Comparison of ENCODE assay signal across 10 cellular contexts in genomic region chr7:141231018-141231792, GRCh38.
A peak's percentile ranks its signal among the peaks of the same experiment; 100 is the strongest.
DNase-seq lines count a peak whose midpoint lies in the region; ATAC-seq and TF ChIP-seq lines count a peak whose summit lies in the region.
"Had no signal": no experiment of that assay in that cellular context is flagged by ENCODE, and none has a peak within 500 bp of the region (broad histone marks: within the 10 kb centered on the region; RNA-seq: fewer than 3 reads in every experiment).

No MANE protein-coding gene starts in this region.

- intact Hi-C loops in activated CD8-positive, alpha-beta T cell treated with anti-CD3 and anti-CD28 coated beads for 36 hours (cut with micrococcal nuclease), result no loop called here

- no peak overlapping the region for H3K4me3 ChIP-seq in AG04450 (ENCODE audit: low read depth, low read length)

- H3K27ac ChIP-seq in AG04450 (ENCODE audit: low read depth, low read length), result no peak overlapping the region

- H3K27ac Mint-ChIP-seq in activated T-cell treated with anti-CD3 and anti-CD28 coated beads, Interleukin-2, amount 50 U/mL, for 24 hours, result no peak overlapping the region
- no peak overlapping the region for H3K27ac Mint-ChIP-seq in activated CD8-positive, alpha-beta T cell treated with anti-CD3 and anti-CD28 coated beads for 36 hours
- H3K27ac Mint-ChIP-seq in activated T-cell treated with anti-CD3 and anti-CD28 coated beads, Interleukin-2, amount 50 U/mL, for 72 hours, result no peak overlapping the region
- H3K27ac Mint-ChIP-seq: naive thymus-derived CD8-positive, alpha-beta T cell had no signal

- TF ChIP-seq CTCF in AG04450 (IDR thresholded peaks at IDR 0.05; ENCODE audit: low read depth, low read length), result peak; percentile 28; the same call in 1 of the 2 replicates
- no peak for TF ChIP-seq CTCF in activated CD8-positive, alpha-beta T cell treated with anti-CD3 and anti-CD28 coated beads for 36 hours (IDR thresholded peaks at IDR 0.05)

- POLR2A ChIA-PET in AG04450 (lab: Yijun Ruan, JAX), result no interaction called here
- POLR2A ChIA-PET in activated CD8-positive, alpha-beta T cell treated with anti-CD3 and anti-CD28 coated beads for 36 hours (lab: Charles Lee), result no interaction called here

- DNase-seq in AG04450 (ENCODE audit: low read depth, low spot score), result no peak
- peak; percentile 23 for DNase-seq in HCEC 1CT
- DNase-seq in SW 1271 (lab: John Stamatoyannopoulos, UW), result peak; percentile 17 to 30
- DNase-seq in hepatic stellate cell (ENCODE audit: low spot score), result peak; percentile 50
- no peak for DNase-seq in activated T-cell treated with anti-CD3 and anti-CD28 coated beads, Interleukin-2, amount 50 U/mL, for 24 hours
- DNase-seq in activated CD8-positive, alpha-beta T cell treated with anti-CD3 and anti-CD28 coated beads for 36 hours, result no peak
- no peak for DNase-seq in activated T-cell treated with anti-CD3 and anti-CD28 coated beads, Interleukin-2, amount 50 U/mL, for 72 hours
- DNase-seq in activated CD4-positive, alpha-beta T cell treated with anti-CD3 and anti-CD28 coated beads, Interleukin-2, amount 50 U/mL, for 4 hours, result no peak
- DNase-seq: activated gamma-delta T cell treated with Interleukin-2 at 50 U/mL for 16 hours; naive thymus-derived CD8-positive, alpha-beta T cell had no signal

- peaks cover 5% of the 10 kb centered on the region; the same call in 1 of the 2 replicates for H3K9me3 ChIP-seq in AG04450 (ENCODE audit: control insufficient read depth, insufficient read depth, low read length)

- no peaks in the 10 kb centered on the region for H3K36me3 Mint-ChIP-seq in activated T-cell treated with anti-CD3 and anti-CD28 coated beads, Interleukin-2, amount 50 U/mL, for 24 hours (ENCODE audit: low read depth)
- H3K36me3 Mint-ChIP-seq in activated CD8-positive, alpha-beta T cell treated with anti-CD3 and anti-CD28 coated beads for 36 hours (ENCODE audit: low read depth), result no peaks in the 10 kb centered on the region
- no peaks in the 10 kb centered on the region for H3K36me3 Mint-ChIP-seq in activated T-cell treated with anti-CD3 and anti-CD28 coated beads, Interleukin-2, amount 50 U/mL, for 72 hours (ENCODE audit: insufficient read depth in 2 of 2)
- H3K36me3 Mint-ChIP-seq: naive thymus-derived CD8-positive, alpha-beta T cell had no signal

- no peak for ATAC-seq in activated CD8-positive, alpha-beta T cell treated with anti-CD3 and anti-CD28 coated beads for 36 hours
- ATAC-seq in activated T-cell treated with anti-CD3 and anti-CD28 coated beads, Interleukin-2, amount 50 U/mL, for 72 hours (replicated peaks in 1 of 2), result no peak
- ATAC-seq: naive thymus-derived CD8-positive, alpha-beta T cell had no signal

- peaks cover 33% of the 10 kb centered on the region for H3K27me3 Mint-ChIP-seq in activated T-cell treated with anti-CD3 and anti-CD28 coated beads, Interleukin-2, amount 50 U/mL, for 24 hours
- H3K27me3 Mint-ChIP-seq in activated CD8-positive, alpha-beta T cell treated with anti-CD3 and anti-CD28 coated beads for 36 hours, result peaks cover 19% of the 10 kb centered on the region
- peaks cover 17% of the 10 kb centered on the region for H3K27me3 Mint-ChIP-seq in activated T-cell treated with anti-CD3 and anti-CD28 coated beads, Interleukin-2, amount 50 U/mL, for 72 hours (ENCODE audit: low read depth)

- no peak overlapping the region for H3K4me3 Mint-ChIP-seq in activated T-cell treated with anti-CD3 and anti-CD28 coated beads, Interleukin-2, amount 50 U/mL, for 24 hours
- H3K4me3 Mint-ChIP-seq in activated CD8-positive, alpha-beta T cell treated with anti-CD3 and anti-CD28 coated beads for 36 hours, result no peak overlapping the region
- H3K4me3 Mint-ChIP-seq in activated T-cell treated with anti-CD3 and anti-CD28 coated beads, Interleukin-2, amount 50 U/mL, for 72 hours, result no peak overlapping the region
- H3K4me3 Mint-ChIP-seq: naive thymus-derived CD8-positive, alpha-beta T cell had no signal

- no peaks in the 10 kb centered on the region for H3K4me1 Mint-ChIP-seq in activated T-cell treated with anti-CD3 and anti-CD28 coated beads, Interleukin-2, amount 50 U/mL, for 24 hours (ENCODE audit: low read depth)
- H3K4me1 Mint-ChIP-seq in activated CD8-positive, alpha-beta T cell treated with anti-CD3 and anti-CD28 coated beads for 36 hours (ENCODE audit: low read depth), result no peaks in the 10 kb centered on the region
- no peaks in the 10 kb centered on the region for H3K4me1 Mint-ChIP-seq in activated T-cell treated with anti-CD3 and anti-CD28 coated beads, Interleukin-2, amount 50 U/mL, for 72 hours (ENCODE audit: low read depth)
- H3K4me1 Mint-ChIP-seq: naive thymus-derived CD8-positive, alpha-beta T cell had no signal

- no peaks in the 10 kb centered on the region for H3K27me3 ChIP-seq in AG04450 (ENCODE audit: control insufficient read depth, insufficient read depth, low read length)

- CTCF ChIA-PET in AG04450 (lab: Charles Lee), result interaction anchor here (1.1 to 1.4 kb wide), 2 partner anchors 420 to 556 kb away, joined by 4 read pairs; no protein-coding TSS in a partner anchor
- CTCF ChIA-PET in activated CD8-positive, alpha-beta T cell treated with anti-CD3 and anti-CD28 coated beads for 36 hours (lab: Charles Lee), result no interaction called here

- H3K9me3 Mint-ChIP-seq in activated T-cell treated with anti-CD3 and anti-CD28 coated beads, Interleukin-2, amount 50 U/mL, for 24 hours, result no peaks in the 10 kb centered on the region
- no peaks in the 10 kb centered on the region for H3K9me3 Mint-ChIP-seq in activated CD8-positive, alpha-beta T cell treated with anti-CD3 and anti-CD28 coated beads for 36 hours
- no peaks in the 10 kb centered on the region for H3K9me3 Mint-ChIP-seq in activated T-cell treated with anti-CD3 and anti-CD28 coated beads, Interleukin-2, amount 50 U/mL, for 72 hours
- H3K9me3 Mint-ChIP-seq: naive thymus-derived CD8-positive, alpha-beta T cell had no signal

Comparison
In these comparisons a context has a peak if more than half of its experiments do, and no peak if none do; other contexts are left out.
1. DNase-seq: peak in HCEC 1CT (single experiment), SW 1271 (2 of 2) and hepatic stellate cell (single experiment); none in AG04450 (single experiment), activated T-cell treated with anti-CD3 and anti-CD28 coated beads, Interleukin-2, amount 50 U/mL, for 24 hours (single experiment), activated CD8-positive, alpha-beta T cell treated with anti-CD3 and anti-CD28 coated beads for 36 hours (single experiment), activated T-cell treated with anti-CD3 and anti-CD28 coated beads, Interleukin-2, amount 50 U/mL, for 72 hours (0 of 2) and activated CD4-positive, alpha-beta T cell treated with anti-CD3 and anti-CD28 coated beads, Interleukin-2, amount 50 U/mL, for 4 hours (0 of 2).